In genomic region chr12:77894548-77894947, GRCh38 we compare ENCODE assay signal across 11 cellular contexts.
DNase-seq lines count a peak whose midpoint lies in the region; ATAC-seq lines count a peak whose summit lies in the region.
"Had no signal": no experiment of that assay in that cellular context is flagged by ENCODE, and none has a peak within 500 bp of the region (broad histone marks: within the 10 kb centered on the region; RNA-seq: fewer than 3 reads in every experiment).

No MANE protein-coding gene starts in this region.

- DNase-seq in DMS53 (lab: John Stamatoyannopoulos, UW) (peak; percentile 13), DMS53 treated with DMSO at 0.1 percent for 48 hours (lab: John Stamatoyannopoulos, UW; ENCODE audit: unreplicated experiment) (no peak), amniotic epithelial cell (ENCODE audit: low read depth) (peak; percentile 53), iris pigment epithelial cell (ENCODE audit: low read depth) (peak; percentile 11), renal cortical epithelial cell (ENCODE audit: low read depth) (peak; percentile 11), ACHN (no peak)
- DNase-seq in stimulated activated effector memory CD8-positive, alpha-beta T cell treated with anti-CD3 and anti-CD28 coated beads, Interleukin-12 subunit alpha, Interleukin-12 subunit beta, amount 100 ng/mL, for 72 hours (ENCODE audit: low spot score in 2 of 2) = no peak
- DNase-seq in stimulated activated CD4-positive, alpha-beta T cell treated with anti-CD3 and anti-CD28 coated beads, Interleukin-2, amount 100 ng/mL, for 24 hours = no peak
- DNase-seq: NCI-H187 treated with DMSO at 0.1 percent for 48 hours had no signal

- no peak for ATAC-seq in stimulated activated effector memory CD8-positive, alpha-beta T cell treated with anti-CD3 and anti-CD28 coated beads, Interleukin-12 subunit alpha, Interleukin-12 subunit beta, amount 100 ng/mL, for 72 hours
- ATAC-seq: K562, PC-3 had no signal

- in situ Hi-C loops in ACHN (cut with HindIII; ENCODE audit: low pct_ligation_motif_present, low pct_unique_long_range_greater_than_20kb, low sequenced_read_pairs) = no loop called here

- no peak overlapping the region for H3K4me3 Mint-ChIP-seq in stimulated activated effector memory CD8-positive, alpha-beta T cell treated with anti-CD3 and anti-CD28 coated beads, Interleukin-12 subunit alpha, Interleukin-12 subunit beta, amount 100 ng/mL, for 72 hours

- H3K4me1 Mint-ChIP-seq in stimulated activated effector memory CD8-positive, alpha-beta T cell treated with anti-CD3 and anti-CD28 coated beads, Interleukin-12 subunit alpha, Interleukin-12 subunit beta, amount 100 ng/mL, for 72 hours = no peaks in the 10 kb centered on the region

- no peak overlapping the region for H3K27ac Mint-ChIP-seq in stimulated activated effector memory CD8-positive, alpha-beta T cell treated with anti-CD3 and anti-CD28 coated beads, Interleukin-12 subunit alpha, Interleukin-12 subunit beta, amount 100 ng/mL, for 72 hours

- peaks cover 3% of the 10 kb centered on the region for H3K9me3 Mint-ChIP-seq in stimulated activated effector memory CD8-positive, alpha-beta T cell treated with anti-CD3 and anti-CD28 coated beads, Interleukin-12 subunit alpha, Interleukin-12 subunit beta, amount 100 ng/mL, for 72 hours

- H3K36me3 Mint-ChIP-seq in stimulated activated effector memory CD8-positive, alpha-beta T cell treated with anti-CD3 and anti-CD28 coated beads, Interleukin-12 subunit alpha, Interleukin-12 subunit beta, amount 100 ng/mL, for 72 hours = no peaks in the 10 kb centered on the region

Comparison
In these comparisons a context has a peak if more than half of its experiments do, and no peak if none do; other contexts are left out.
1. DNase-seq: peak in DMS53 (single experiment), amniotic epithelial cell (single experiment), iris pigment epithelial cell (single experiment) and renal cortical epithelial cell (single experiment); none in DMS53 treated with DMSO at 0.1 percent for 48 hours (single experiment), stimulated activated effector memory CD8-positive, alpha-beta T cell treated with anti-CD3 and anti-CD28 coated beads, Interleukin-12 subunit alpha, Interleukin-12 subunit beta, amount 100 ng/mL, for 72 hours (0 of 2), ACHN (single experiment) and stimulated activated CD4-positive, alpha-beta T cell treated with anti-CD3 and anti-CD28 coated beads, Interleukin-2, amount 100 ng/mL, for 24 hours (0 of 2).